ENCODE assay signal across 7 cellular contexts in the genomic region with DNA sequence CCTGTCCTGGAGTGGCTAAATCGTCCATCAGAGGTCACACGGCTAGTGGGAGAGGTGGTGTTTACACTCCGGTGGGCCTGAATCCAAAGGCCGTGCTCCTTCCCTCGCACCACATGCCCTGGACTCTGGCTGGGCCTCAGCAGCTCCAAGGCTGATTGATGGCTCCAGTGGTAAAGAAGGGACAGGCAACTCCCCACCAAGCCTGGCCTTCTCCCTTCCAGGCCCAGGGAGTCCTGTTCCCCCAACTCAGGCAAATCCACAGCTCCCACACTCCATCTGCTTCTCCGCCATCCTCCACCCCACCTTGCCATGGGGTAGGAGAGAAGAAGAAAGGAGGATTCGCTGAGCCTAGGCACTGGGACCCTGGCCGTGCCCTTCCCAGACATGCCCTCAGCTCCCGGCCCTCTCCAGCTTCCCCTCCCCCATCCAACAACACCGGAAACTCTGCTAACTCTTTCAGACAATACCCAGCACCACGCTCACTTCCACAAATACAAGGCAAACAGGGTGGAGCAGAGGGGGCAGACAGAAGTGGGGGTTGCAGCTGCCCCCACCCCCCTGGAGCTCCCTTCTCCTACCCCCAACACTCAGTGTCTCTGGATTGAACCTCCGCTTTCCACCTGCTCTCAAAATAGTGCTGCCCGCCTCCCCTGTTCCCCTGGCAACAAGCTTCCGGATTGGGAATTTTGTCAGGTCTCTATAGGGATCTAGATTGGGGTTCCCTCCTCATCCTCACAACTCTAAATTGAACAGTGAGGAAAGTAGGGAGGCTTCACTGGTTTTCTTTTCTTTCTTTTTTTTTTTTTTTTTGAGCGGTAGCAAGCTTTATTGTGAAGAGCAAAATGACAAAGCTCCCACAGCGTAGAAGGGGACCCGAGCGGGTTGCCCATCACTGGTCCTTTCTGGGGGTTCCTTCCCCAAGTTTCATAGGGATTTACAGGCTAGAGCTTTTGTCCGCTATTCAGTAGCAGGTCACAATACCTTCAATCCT. TPM values are rescaled to one million over a fixed set of nuclear protein-coding genes. Genes with fewer than 3 reads are reported as not detected.
A peak's percentile ranks its signal among the peaks of the same experiment; 100 is the strongest.
DNase-seq lines count a peak whose midpoint lies in the region; ATAC-seq and TF ChIP-seq lines count a peak whose summit lies in the region.
"Had no signal": no experiment of that assay in that cellular context is flagged by ENCODE, and none has a peak within 500 bp of the region (broad histone marks: within the 10 kb centered on the region; RNA-seq: fewer than 3 reads in every experiment).

No MANE protein-coding gene starts in this region.

- WGBS in tibial nerve, 2 donors = 32 to 39% methylated on average over 19 of the region's 19 CpGs

- peaks cover 11 to 36% of the 10 kb centered on the region in 2 donors for H3K36me3 Mint-ChIP-seq in activated T-cell treated with anti-CD3 and anti-CD28 coated beads, Interleukin-2, amount 50 U/mL, for 72 hours (ENCODE audit: insufficient read depth in 2 of 2)

- peaks cover 0 to 83% of the 10 kb centered on the region in 2 donors for H3K4me1 ChIP-seq in right atrium auricular region
- peaks cover 0 to 72% (median 59%) of the 10 kb centered on the region in 4 donors for H3K4me1 ChIP-seq in tibial nerve

- TF ChIP-seq CTCF in right atrium auricular region (IDR thresholded peaks at IDR 0.05) (no peak), tibial nerve (IDR thresholded peaks at IDR 0.05) (no peak)

- H3K36me3 ChIP-seq in right atrium auricular region (peaks cover 42% of the 10 kb centered on the region), tibial nerve (peaks cover 5 to 60% (median 35%) of the 10 kb centered on the region in 3 donors)

- H3K9me3 Mint-ChIP-seq in activated T-cell treated with anti-CD3 and anti-CD28 coated beads, Interleukin-2, amount 50 U/mL, for 72 hours = no peaks in the 10 kb centered on the region

- peak overlapping the region; percentile 97 for H3K27ac Mint-ChIP-seq in activated T-cell treated with anti-CD3 and anti-CD28 coated beads, Interleukin-2, amount 50 U/mL, for 72 hours

- H3K27ac ChIP-seq in right atrium auricular region = peak overlapping the region; percentile 75 to 84
- H3K27ac ChIP-seq in tibial nerve = peak overlapping the region; percentile 38 to 87 (median 76)

- H3K27me3 Mint-ChIP-seq in activated T-cell treated with anti-CD3 and anti-CD28 coated beads, Interleukin-2, amount 50 U/mL, for 72 hours (ENCODE audit: low read depth) = no peaks in the 10 kb centered on the region

- no peaks in the 10 kb centered on the region for H3K9me3 ChIP-seq in right atrium auricular region
- no peaks in the 10 kb centered on the region for H3K9me3 ChIP-seq in tibial nerve

- TF ChIP-seq POLR2A in tibial nerve (IDR thresholded peaks at IDR 0.05) = no peak

- H3K4me1 Mint-ChIP-seq in activated T-cell treated with anti-CD3 and anti-CD28 coated beads, Interleukin-2, amount 50 U/mL, for 72 hours (ENCODE audit: low read depth) = peaks cover 67% of the 10 kb centered on the region

- DNase-seq in activated T-cell treated with anti-CD3 and anti-CD28 coated beads, Interleukin-2, amount 50 U/mL, for 72 hours = no peak
- no peak for DNase-seq in activated T-cell treated with anti-CD3 and anti-CD28 coated beads, Interleukin-2, amount 50 U/mL, for 1 hour
- DNase-seq in right atrium auricular region (ENCODE audit: low spot score) (no peak), tibial nerve (ENCODE audit: low spot score in 2 of 2) (no peak)

- ATAC-seq in activated T-cell treated with anti-CD3 and anti-CD28 coated beads, Interleukin-2, amount 50 U/mL, for 72 hours (replicated peaks in 1 of 2) = no peak
- ATAC-seq in GM19023 (IDR thresholded peaks at IDR 0.05; ENCODE audit: unreplicated experiment) (no peak), GM18907 (IDR thresholded peaks at IDR 0.05; ENCODE audit: unreplicated experiment) (no peak)

- H3K27me3 ChIP-seq in right atrium auricular region (no peaks in the 10 kb centered on the region), tibial nerve (no peaks in the 10 kb centered on the region)

- peak in 1 of 2 donors; percentile 24 for TF ChIP-seq EP300 in tibial nerve (IDR thresholded peaks at IDR 0.05)

- H3K4me3 ChIP-seq in right atrium auricular region (peak overlapping the region in 1 of 2 donors; percentile 9), tibial nerve (no peak overlapping the region)

- H3K4me3 Mint-ChIP-seq in activated T-cell treated with anti-CD3 and anti-CD28 coated beads, Interleukin-2, amount 50 U/mL, for 72 hours = peak overlapping the region; percentile 23 to 52

RNA-seq across cellular contexts. Expression of a gene that starts 10.6 kb away (rescaled TPM):
- 100 to 1,000 TPM; 152 to 163 TPM for total RNA-seq in activated T-cell treated with anti-CD3 and anti-CD28 coated beads, Interleukin-2, amount 50 U/mL, for 72 hours
- total RNA-seq in right atrium auricular region = 10 to 100 TPM; 50.8 to 69.8 TPM
- total RNA-seq in tibial nerve = 100 to 1,000 TPM; 105 to 195 (median 153) TPM

RNA-seq across cellular contexts. Expression of a gene that starts 26.3 kb away (rescaled TPM):
- not detected for total RNA-seq in activated T-cell treated with anti-CD3 and anti-CD28 coated beads, Interleukin-2, amount 50 U/mL, for 72 hours
- not detected for total RNA-seq in right atrium auricular region
- not detected for total RNA-seq in tibial nerve
- total RNA-seq: M059J had no signal

RNA-seq across cellular contexts. Expression of a gene that starts 33.5 kb away (rescaled TPM):
- total RNA-seq in activated T-cell treated with anti-CD3 and anti-CD28 coated beads, Interleukin-2, amount 50 U/mL, for 72 hours = 10 to 100 TPM; 93.3 to 98.7 TPM
- 10 to 100 TPM; 13.4 to 25.9 TPM for total RNA-seq in right atrium auricular region
- total RNA-seq in tibial nerve = 10 to 100 TPM; 46.8 to 82.8 (median 67.7) TPM

RNA-seq across cellular contexts. Expression of a gene that starts 53.0 kb away (rescaled TPM):
- total RNA-seq in activated T-cell treated with anti-CD3 and anti-CD28 coated beads, Interleukin-2, amount 50 U/mL, for 72 hours = 100 to 1,000 TPM; 193 to 234 TPM
- 100 to 1,000 TPM in 1 of 2 donors, 10 to 100 TPM in 1; 87.6 to 206 TPM for total RNA-seq in right atrium auricular region
- 100 to 1,000 TPM; 172 to 236 (median 212) TPM for total RNA-seq in tibial nerve

RNA-seq across cellular contexts. Expression of a gene that starts 56.6 kb away (rescaled TPM):
- total RNA-seq in activated T-cell treated with anti-CD3 and anti-CD28 coated beads, Interleukin-2, amount 50 U/mL, for 72 hours = 10 to 100 TPM; 31.7 to 33.8 TPM
- total RNA-seq in right atrium auricular region (10 to 100 TPM; 13.3 to 25.3 TPM), tibial nerve (10 to 100 TPM; 18.8 to 23.3 (median 20.7) TPM)
